Comparison of ENCODE assay signal across 9 cellular contexts in the genomic region with DNA sequence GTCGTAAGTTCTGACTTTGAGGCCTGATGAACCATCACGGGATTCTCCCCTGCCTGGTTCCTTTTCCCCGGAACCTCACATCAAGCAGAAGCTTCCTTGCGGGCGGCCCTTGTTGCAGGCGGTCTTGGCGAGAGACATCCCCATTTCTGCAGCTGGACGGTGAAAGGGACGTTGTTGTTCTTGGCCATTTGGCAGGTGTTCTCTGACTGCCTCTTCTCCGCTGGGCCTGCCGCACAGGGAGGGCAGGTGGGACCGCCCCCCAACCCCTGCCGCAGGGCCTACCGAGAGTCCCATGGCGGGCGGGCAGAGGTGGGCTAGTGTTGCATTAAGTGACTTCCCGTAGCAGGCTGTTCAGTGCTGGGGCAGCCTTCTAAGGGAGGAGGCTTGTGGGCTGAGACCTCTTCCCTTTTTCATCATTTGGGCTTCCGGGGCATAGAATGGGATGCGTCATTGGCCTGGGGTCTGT. TPM values are rescaled to one million over a fixed set of nuclear protein-coding genes. Genes with fewer than 3 reads are reported as not detected.
DNase-seq lines count a peak whose midpoint lies in the region; ATAC-seq lines count a peak whose summit lies in the region.
"Had no signal": no experiment of that assay in that cellular context is flagged by ENCODE, and none has a peak within 500 bp of the region (broad histone marks: within the 10 kb centered on the region; RNA-seq: fewer than 3 reads in every experiment).

No MANE protein-coding gene starts in this region.

- peaks cover 0 to 5% of the 10 kb centered on the region in 2 donors for H3K36me3 ChIP-seq in mucosa of rectum (ENCODE audit: control insufficient read depth in 2 of 2, insufficient read depth in 2 of 2, low read length in 2 of 2)

- peak overlapping the region in 1 of 2 donors; percentile 32 for H3K9ac ChIP-seq in mucosa of rectum (ENCODE audit: low read depth in 1 of 2, low read length in 2 of 2)

- DNase-seq in CD1c-positive myeloid dendritic cell (ENCODE audit: extremely low spot score) (peak; percentile 89), NCI-H2171 (lab: John Stamatoyannopoulos, UW) (no peak), NCI-H2029 (lab: John Stamatoyannopoulos, UW) (no peak)
- no peak for DNase-seq in activated T-helper 2 cell treated with anti-CD3 and anti-CD28 coated beads, Interferon-gamma antibody, Interleukin-2, Interleukin-4, amounts not matched to agents 10 μg/mL and 5 μg/mL and 100 μg/mL, durations not matched to agents 14 hours and 24 hours and 36 hours (ENCODE audit: low spot score)
- no peak for DNase-seq in NK-92 treated with Interleukin-12 subunit alpha and Interleukin-12 subunit beta, amount 100 ng/mL, for 24 hours (lab: John Stamatoyannopoulos, UW)
- DNase-seq: NCI-H2171 treated with DMSO at 0.1 percent for 48 hours had no signal

- peaks cover 19 to 39% (median 38%) of the 10 kb centered on the region in 3 donors for H3K4me1 Mint-ChIP-seq in IgD-negative memory B cell
- H3K4me1 Mint-ChIP-seq in activated T-helper 2 cell treated with anti-CD3 and anti-CD28 coated beads, Interferon-gamma antibody, Interleukin-2, Interleukin-4, amounts not matched to agents 10 μg/mL and 5 μg/mL and 100 μg/mL, durations not matched to agents 14 hours and 24 hours and 36 hours (ENCODE audit: low read depth) = peaks cover 25% of the 10 kb centered on the region

- H3K27me3 ChIP-seq in mucosa of rectum (ENCODE audit: control insufficient read depth in 2 of 2, insufficient read depth in 2 of 2, low read length in 2 of 2) = no peaks in the 10 kb centered on the region

- no peaks in the 10 kb centered on the region for H3K9me3 ChIP-seq in mucosa of rectum (ENCODE audit: control insufficient read depth in 2 of 2, low read length in 2 of 2)

- no peaks in the 10 kb centered on the region for H3K9me3 Mint-ChIP-seq in IgD-negative memory B cell
- no peaks in the 10 kb centered on the region for H3K9me3 Mint-ChIP-seq in activated T-helper 2 cell treated with anti-CD3 and anti-CD28 coated beads, Interferon-gamma antibody, Interleukin-2, Interleukin-4, amounts not matched to agents 10 μg/mL and 5 μg/mL and 100 μg/mL, durations not matched to agents 14 hours and 24 hours and 36 hours

- H3K36me3 Mint-ChIP-seq in IgD-negative memory B cell = peaks cover under 1% of the 10 kb centered on the region
- H3K36me3 Mint-ChIP-seq in activated T-helper 2 cell treated with anti-CD3 and anti-CD28 coated beads, Interferon-gamma antibody, Interleukin-2, Interleukin-4, amounts not matched to agents 10 μg/mL and 5 μg/mL and 100 μg/mL, durations not matched to agents 14 hours and 24 hours and 36 hours (ENCODE audit: low read depth) = peaks cover under 1% of the 10 kb centered on the region

- intact Hi-C loops in activated T-helper 2 cell treated with anti-CD3 and anti-CD28 coated beads, Interferon-gamma antibody, Interleukin-2, Interleukin-4, amounts not matched to agents 10 μg/mL and 5 μg/mL and 100 μg/mL, durations not matched to agents 14 hours and 24 hours and 36 hours (cut with micrococcal nuclease) = no loop called here

- H3K4me1 ChIP-seq in mucosa of rectum (ENCODE audit: control insufficient read depth in 2 of 2, insufficient read depth in 2 of 2, low read length in 2 of 2) = peaks cover 15 to 43% of the 10 kb centered on the region in 2 donors

- peak overlapping the region; percentile 67 to 79 for H3K27ac ChIP-seq in mucosa of rectum (ENCODE audit: low read depth in 2 of 2, low read length in 2 of 2)

- ATAC-seq in GM21619 (IDR thresholded peaks at IDR 0.05; ENCODE audit: unreplicated experiment) = no peak

- peak overlapping the region; percentile 95 to 96 (median 95) for H3K27ac Mint-ChIP-seq in IgD-negative memory B cell
- H3K27ac Mint-ChIP-seq in activated T-helper 2 cell treated with anti-CD3 and anti-CD28 coated beads, Interferon-gamma antibody, Interleukin-2, Interleukin-4, amounts not matched to agents 10 μg/mL and 5 μg/mL and 100 μg/mL, durations not matched to agents 14 hours and 24 hours and 36 hours = peak overlapping the region; percentile 94

- H3K4me3 ChIP-seq in mucosa of rectum (ENCODE audit: low read length in 2 of 2) = peak overlapping the region; percentile 39 to 48

- peaks cover 3% of the 10 kb centered on the region for H3K27me3 Mint-ChIP-seq in IgD-negative memory B cell
- no peaks in the 10 kb centered on the region for H3K27me3 Mint-ChIP-seq in activated T-helper 2 cell treated with anti-CD3 and anti-CD28 coated beads, Interferon-gamma antibody, Interleukin-2, Interleukin-4, amounts not matched to agents 10 μg/mL and 5 μg/mL and 100 μg/mL, durations not matched to agents 14 hours and 24 hours and 36 hours (ENCODE audit: low read depth)

- H3K4me3 Mint-ChIP-seq in IgD-negative memory B cell = peak overlapping the region; percentile 83 to 95 (median 90)
- peak overlapping the region; percentile 70 for H3K4me3 Mint-ChIP-seq in activated T-helper 2 cell treated with anti-CD3 and anti-CD28 coated beads, Interferon-gamma antibody, Interleukin-2, Interleukin-4, amounts not matched to agents 10 μg/mL and 5 μg/mL and 100 μg/mL, durations not matched to agents 14 hours and 24 hours and 36 hours (ENCODE audit: low read depth)

RNA-seq across cellular contexts. Expression of a gene that starts 26.9 kb away (rescaled TPM):
- polyA plus RNA-seq in IgD-negative memory B cell = 18.4 TPM
- total RNA-seq in activated T-helper 2 cell treated with anti-CD3 and anti-CD28 coated beads, Interferon-gamma antibody, Interleukin-2, Interleukin-4, amounts not matched to agents 10 μg/mL and 5 μg/mL and 100 μg/mL, durations not matched to agents 14 hours and 24 hours and 36 hours = 90.8 and 91.6 TPM in 2 replicates

RNA-seq across cellular contexts. Expression of a gene that starts 55.8 kb away (rescaled TPM):
- 5.2 TPM for polyA plus RNA-seq in IgD-negative memory B cell
- 0.30 and 0.41 TPM in 2 replicates for total RNA-seq in activated T-helper 2 cell treated with anti-CD3 and anti-CD28 coated beads, Interferon-gamma antibody, Interleukin-2, Interleukin-4, amounts not matched to agents 10 μg/mL and 5 μg/mL and 100 μg/mL, durations not matched to agents 14 hours and 24 hours and 36 hours
